ENCODE assay signal across 8 cellular contexts in the genomic region with DNA sequence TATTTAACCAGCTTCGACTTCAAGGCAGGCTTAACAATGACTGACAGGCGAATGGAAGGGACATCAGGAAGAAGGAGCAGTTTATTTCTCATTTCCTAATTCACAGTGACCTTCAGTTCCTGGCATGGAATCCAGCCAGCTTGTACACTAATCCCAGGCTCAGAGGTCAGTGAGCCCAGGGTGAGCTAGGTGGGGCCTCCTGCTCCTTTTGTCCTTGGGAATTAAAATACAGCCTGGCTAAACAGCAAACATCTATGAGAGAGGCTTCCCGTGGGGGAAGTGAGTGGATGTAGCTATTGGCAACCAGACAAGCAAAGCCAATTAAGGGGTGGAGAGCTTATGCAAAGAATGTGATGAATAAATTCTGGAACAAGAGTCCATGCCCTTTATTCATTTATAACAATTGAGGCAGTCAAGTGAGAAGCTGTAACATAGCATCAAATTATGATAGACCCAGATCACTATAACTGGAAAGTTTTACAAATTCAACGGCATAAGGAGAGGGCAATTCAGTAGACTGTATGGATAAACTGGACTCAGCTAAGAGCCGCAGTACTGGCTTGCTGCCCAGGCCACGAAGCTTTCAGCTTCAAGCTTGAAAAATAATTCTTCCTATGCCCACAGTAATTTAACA. TPM values are rescaled to one million over a fixed set of nuclear protein-coding genes. Genes with fewer than 3 reads are reported as not detected.
DNase-seq lines count a peak whose midpoint lies in the region; ATAC-seq and TF ChIP-seq lines count a peak whose summit lies in the region.

No MANE protein-coding gene starts in this region.

- peaks cover 2% of the 10 kb centered on the region for H3K9me3 ChIP-seq in mesodermal cell (ENCODE audit: control insufficient read depth, low read length)

- 96 to 100% methylated on average over 4 to 6 of the region's 6 CpGs for WGBS in mesodermal cell (ENCODE audit: insufficient coverage in 2 of 2), 2 experiments

- H3K27ac ChIP-seq in coronary artery: peak overlapping the region; percentile 54 to 70
- peak overlapping the region; percentile 78 for H3K27ac ChIP-seq in mesodermal cell (ENCODE audit: low read depth, low read length, severe bottlenecking)

- DNase-seq in GM04503 (ENCODE audit: low read depth) (peak; percentile 85), NCI-H526 (lab: John Stamatoyannopoulos, UW) (peak; percentile 81 to 85), coronary artery (ENCODE audit: low spot score) (no peak), activated gamma-delta T cell (lab: John Stamatoyannopoulos, UW) (no peak), HUDEP-2 (lab: John Stamatoyannopoulos, UW; ENCODE audit: unreplicated experiment in 76 of 76) (no peak)

- H3K4me3 ChIP-seq in coronary artery: no peak overlapping the region
- H3K4me3 ChIP-seq in mesodermal cell (ENCODE audit: extremely low read depth, insufficient read depth, low read length, poor library complexity, severe bottlenecking): no peak overlapping the region

- peaks cover 90% of the 10 kb centered on the region for H3K36me3 ChIP-seq in mesodermal cell (ENCODE audit: control insufficient read depth, insufficient read depth, low read length)

- no peak for TF ChIP-seq CTCF in coronary artery (IDR thresholded peaks at IDR 0.05)

- ATAC-seq in HG02870 (IDR thresholded peaks at IDR 0.05; ENCODE audit: unreplicated experiment) (no peak), GM18517 (IDR thresholded peaks at IDR 0.05; ENCODE audit: unreplicated experiment) (no peak)

- H3K4me1 ChIP-seq in mesodermal cell (ENCODE audit: control insufficient read depth, insufficient read depth, low read length, poor library complexity, severe bottlenecking): peaks cover 5% of the 10 kb centered on the region

RNA-seq across cellular contexts. Expression of gene STK17A, which starts 57.1 kb away (rescaled TPM):
- 37.7 TPM for polyA plus RNA-seq in mesodermal cell (2013, experiment 1 of 2)
- 37.0 TPM for polyA plus RNA-seq in mesodermal cell (2013, experiment 2 of 2)

Comparison
In these comparisons a context has a peak if more than half of its experiments do, and no peak if none do; other contexts are left out.
1. DNase-seq: peak in GM04503 (single experiment) and NCI-H526 (2 of 2); none in coronary artery (single experiment), activated gamma-delta T cell (single experiment) and HUDEP-2 (0 of 76).